ENCODE assay signal across 23 cellular contexts in genomic region chr18:56258178-56258577, GRCh38.
DNase-seq lines count a peak whose midpoint lies in the region; ATAC-seq and TF ChIP-seq lines count a peak whose summit lies in the region.
"Had no signal": no experiment of that assay in that cellular context is flagged by ENCODE, and none has a peak within 500 bp of the region (broad histone marks: within the 10 kb centered on the region; RNA-seq: fewer than 3 reads in every experiment).

No MANE protein-coding gene starts in this region.

- no peaks in the 10 kb centered on the region for H3K4me1 ChIP-seq in naive thymus-derived CD4-positive, alpha-beta T cell (ENCODE audit: control insufficient read depth in 2 of 2, insufficient read depth in 2 of 2, low read length in 2 of 2)
- no peaks in the 10 kb centered on the region for H3K4me1 ChIP-seq in body of pancreas
- H3K4me1 ChIP-seq: gastrocnemius medialis, upper lobe of left lung had no signal

- H3K27me3 Mint-ChIP-seq in activated B cell treated with CpG ODN at 0.5 μM for 24 hours, result no peaks in the 10 kb centered on the region
- peaks cover 0 to 4% (median 0%) of the 10 kb centered on the region in 5 donors for H3K27me3 Mint-ChIP-seq in naive thymus-derived CD4-positive, alpha-beta T cell
- H3K27me3 Mint-ChIP-seq: activated naive CD4-positive, alpha-beta T cell treated with anti-CD3 and anti-CD28 coated beads, Interleukin-2, amount 50 U/mL, for 24 hours had no signal

- no peaks in the 10 kb centered on the region for H3K27me3 ChIP-seq in naive thymus-derived CD4-positive, alpha-beta T cell (ENCODE audit: control insufficient read depth in 2 of 2, insufficient read depth in 2 of 2, low read length in 2 of 2)
- H3K27me3 ChIP-seq in body of pancreas, result no peaks in the 10 kb centered on the region
- H3K27me3 ChIP-seq: gastrocnemius medialis, SJSA1, stomach, upper lobe of left lung had no signal

- H3K27ac ChIP-seq in naive thymus-derived CD4-positive, alpha-beta T cell (ENCODE audit: low read depth, low read length), result no peak overlapping the region
- no peak overlapping the region for H3K27ac ChIP-seq in body of pancreas
- H3K27ac ChIP-seq: coronary artery, gastrocnemius medialis, SJSA1, stomach, upper lobe of left lung had no signal

- 40 to 69% methylated on average over 3 of the region's 3 CpGs for WGBS in body of pancreas, 2 donors

- H3K4me3 ChIP-seq in naive thymus-derived CD4-positive, alpha-beta T cell (ENCODE audit: low read length), result no peak overlapping the region
- H3K4me3 ChIP-seq in body of pancreas, result no peak overlapping the region
- H3K4me3 ChIP-seq: coronary artery, gastrocnemius medialis, SJSA1, stomach, upper lobe of left lung had no signal

- H3K4me1 Mint-ChIP-seq in activated B cell treated with CpG ODN at 0.5 μM for 24 hours, result peaks cover 18% of the 10 kb centered on the region
- H3K4me1 Mint-ChIP-seq in naive thymus-derived CD4-positive, alpha-beta T cell, result no peaks in the 10 kb centered on the region
- H3K4me1 Mint-ChIP-seq: activated naive CD4-positive, alpha-beta T cell treated with anti-CD3 and anti-CD28 coated beads, Interleukin-2, amount 50 U/mL, for 24 hours had no signal

- intact Hi-C loops in activated B cell treated with CpG ODN at 0.5 μM for 24 hours (cut with micrococcal nuclease), result loop anchor here (1.0 to 10.0 kb wide), 5 partner anchors 10 to 1013 kb away; no protein-coding TSS in a partner anchor
- intact Hi-C loops in naive thymus-derived CD4-positive, alpha-beta T cell (cut with micrococcal nuclease), result no loop called here
- intact Hi-C loops in posterior cingulate gyrus (cut with DNase I), result no loop called here
- intact Hi-C loops in body of pancreas (cut with DNase I), result no loop called here

- no peak for TF ChIP-seq CTCF in activated B cell treated with CpG ODN at 0.5 μM for 24 hours (IDR thresholded peaks at IDR 0.05)
- no peak for TF ChIP-seq CTCF in body of pancreas (IDR thresholded peaks at IDR 0.05)

- H3K9me3 Mint-ChIP-seq in activated B cell treated with CpG ODN at 0.5 μM for 24 hours, result peaks cover 3% of the 10 kb centered on the region
- H3K9me3 Mint-ChIP-seq in naive thymus-derived CD4-positive, alpha-beta T cell, result peaks cover 0 to 8% (median 0%) of the 10 kb centered on the region in 11 donors

- H3K4me3 Mint-ChIP-seq in activated B cell treated with CpG ODN at 0.5 μM for 24 hours, result peak overlapping the region; percentile 22
- H3K4me3 Mint-ChIP-seq in naive thymus-derived CD4-positive, alpha-beta T cell, result no peak overlapping the region
- H3K4me3 Mint-ChIP-seq: activated naive CD4-positive, alpha-beta T cell treated with anti-CD3 and anti-CD28 coated beads, Interleukin-2, amount 50 U/mL, for 24 hours; activated T-cell treated with anti-CD3 and anti-CD28 coated beads, Interleukin-2, amount 50 U/mL, for 72 hours; WTC11 had no signal

- CTCF ChIA-PET in activated B cell treated with CpG ODN at 0.5 μM for 24 hours (lab: Charles Lee), result interaction anchor here (1.1 to 1.3 kb wide), 2 partner anchors 8 to 9 kb away, joined by 3 read pairs; no protein-coding TSS in a partner anchor
- CTCF ChIA-PET in naive thymus-derived CD4-positive, alpha-beta T cell (lab: Charles Lee), result no interaction called here

- DNase-seq in activated B cell treated with CpG ODN at 0.5 μM for 24 hours, result no peak
- DNase-seq in naive thymus-derived CD4-positive, alpha-beta T cell, result no peak
- no peak for DNase-seq in posterior cingulate gyrus
- DNase-seq in body of pancreas, result no peak
- DNase-seq in EL, result no peak
- DNase-seq: activated T-cell treated with anti-CD3 and anti-CD28 coated beads, Interleukin-2, amount 50 U/mL, for 72 hours; gastrocnemius medialis; KBM-7; left ventricle myocardium superior; NCI-H1105 treated with DMSO at 0.1 percent for 48 hours; NCI-H2107; NCI-H524; stomach; T-helper 2 cell; upper lobe of left lung had no signal

- TF ChIP-seq POLR2A in body of pancreas (IDR thresholded peaks at IDR 0.05), result no peak

- no peaks in the 10 kb centered on the region for H3K36me3 ChIP-seq in naive thymus-derived CD4-positive, alpha-beta T cell (ENCODE audit: control insufficient read depth in 2 of 3, insufficient read depth in 3 of 3, low read length in 3 of 3)
- no peaks in the 10 kb centered on the region for H3K36me3 ChIP-seq in body of pancreas (replicated peaks in 1 of 2; ENCODE audit: insufficient read depth in 1 of 2, low read depth in 2 of 2)
- H3K36me3 ChIP-seq: gastrocnemius medialis, SJSA1, stomach, upper lobe of left lung had no signal

- peak overlapping the region; percentile 73 for H3K27ac Mint-ChIP-seq in activated B cell treated with CpG ODN at 0.5 μM for 24 hours
- no peak overlapping the region for H3K27ac Mint-ChIP-seq in naive thymus-derived CD4-positive, alpha-beta T cell
- H3K27ac Mint-ChIP-seq: activated naive CD4-positive, alpha-beta T cell treated with anti-CD3 and anti-CD28 coated beads, Interleukin-2, amount 50 U/mL, for 24 hours; activated T-cell treated with anti-CD3 and anti-CD28 coated beads, Interleukin-2, amount 50 U/mL, for 72 hours; WTC11 had no signal

- H3K36me3 Mint-ChIP-seq in activated B cell treated with CpG ODN at 0.5 μM for 24 hours (ENCODE audit: low read depth), result no peaks in the 10 kb centered on the region
- H3K36me3 Mint-ChIP-seq in naive thymus-derived CD4-positive, alpha-beta T cell, result no peaks in the 10 kb centered on the region
- H3K36me3 Mint-ChIP-seq: activated naive CD4-positive, alpha-beta T cell treated with anti-CD3 and anti-CD28 coated beads, Interleukin-2, amount 50 U/mL, for 24 hours; WTC11 had no signal

- POLR2A ChIA-PET in activated B cell treated with CpG ODN at 0.5 μM for 24 hours (lab: Charles Lee), result interaction anchor here (0.8 to 1.0 kb wide), 2 partner anchors 9 to 146 kb away, joined by 3 to 4 read pairs; no protein-coding TSS in a partner anchor
- POLR2A ChIA-PET in naive thymus-derived CD4-positive, alpha-beta T cell (lab: Charles Lee), result no interaction called here

- H3K9me3 ChIP-seq in naive thymus-derived CD4-positive, alpha-beta T cell (ENCODE audit: control insufficient read depth in 2 of 3, low read length in 3 of 3), result no peaks in the 10 kb centered on the region
- H3K9me3 ChIP-seq in body of pancreas, result no peaks in the 10 kb centered on the region
- H3K9me3 ChIP-seq: gastrocnemius medialis, SJSA1, stomach, upper lobe of left lung had no signal

- ATAC-seq in GM18907 (IDR thresholded peaks at IDR 0.05; ENCODE audit: unreplicated experiment) (peak; percentile 48), HG03439 (IDR thresholded peaks at IDR 0.05; ENCODE audit: unreplicated experiment) (peak; percentile 63), activated B cell treated with CpG ODN at 0.5 μM for 24 hours (ENCODE audit: low read depth) (peak; percentile 76), GM21528 (IDR thresholded peaks at IDR 0.05; ENCODE audit: low FRiP score, unreplicated experiment) (no peak), body of pancreas (no peak)
- peak; percentile 26 for ATAC-seq in naive thymus-derived CD4-positive, alpha-beta T cell
- ATAC-seq: activated T-cell treated with anti-CD3 and anti-CD28 coated beads, Interleukin-2, amount 50 U/mL, for 72 hours; gastrocnemius medialis; left ventricle myocardium superior; sciatic nerve; WTC11 had no signal

Comparison
In these comparisons a context has a peak if more than half of its experiments do, and no peak if none do; other contexts are left out.
1. ATAC-seq: peak in GM18907 (single experiment), HG03439 (single experiment), activated B cell treated with CpG ODN at 0.5 μM for 24 hours (single experiment) and naive thymus-derived CD4-positive, alpha-beta T cell (single experiment); none in GM21528 (single experiment) and body of pancreas (single experiment).